18 cellular contexts compared by ENCODE assay signal in genomic region chr2:149473538-149473937, GRCh38.
DNase-seq lines count a peak whose midpoint lies in the region; ATAC-seq and TF ChIP-seq lines count a peak whose summit lies in the region.
"Had no signal": no experiment of that assay in that cellular context is flagged by ENCODE, and none has a peak within 500 bp of the region (broad histone marks: within the 10 kb centered on the region; RNA-seq: fewer than 3 reads in every experiment).

No MANE protein-coding gene starts in this region.

- no peaks in the 10 kb centered on the region for H3K4me1 ChIP-seq in CD8-positive, alpha-beta memory T cell (ENCODE audit: insufficient read depth, low read length)

- peaks cover 0 to 2% of the 10 kb centered on the region in 2 donors for H3K27me3 Mint-ChIP-seq in CD8-positive, alpha-beta memory T cell

- H3K27ac ChIP-seq in CD8-positive, alpha-beta memory T cell (ENCODE audit: low read depth, low read length): no peak overlapping the region
- H3K27ac ChIP-seq: C4-2B had no signal

- CTCF ChIA-PET in CD8-positive, alpha-beta memory T cell (lab: Charles Lee): no interaction called here

- H3K36me3 ChIP-seq in CD8-positive, alpha-beta memory T cell (ENCODE audit: insufficient read depth, low read length): no peaks in the 10 kb centered on the region

- H3K9me3 Mint-ChIP-seq in CD8-positive, alpha-beta memory T cell: no peaks in the 10 kb centered on the region
- H3K9me3 Mint-ChIP-seq: CD4-positive, alpha-beta T cell; HFFc6 had no signal

- ATAC-seq in GM18498 (IDR thresholded peaks at IDR 0.05; ENCODE audit: unreplicated experiment): no peak
- ATAC-seq: HCT116 had no signal

- DNase-seq in NCI-H69 (lab: John Stamatoyannopoulos, UW) (peak; percentile 21), epithelial cell of proximal tubule (ENCODE audit: low read depth) (peak; percentile 26), kidney glomerular epithelial cell (lab: John Stamatoyannopoulos, UW) (peak; percentile 43), NCI-H2227 (lab: John Stamatoyannopoulos, UW; ENCODE audit: unreplicated experiment) (no peak)
- DNase-seq in CD8-positive, alpha-beta memory T cell: no peak
- DNase-seq in activated CD4-positive, alpha-beta T cell treated with anti-CD3 and anti-CD28 coated beads for 4 hours: no peak
- DNase-seq: AML-193; Calu3; CD4-positive, alpha-beta T cell; DMS79 treated with DMSO at 0.1 percent for 48 hours; GF-D8; GOT3; H7; HFFc6; IMR-90 had no signal

- no peak overlapping the region for H3K4me3 ChIP-seq in epithelial cell of proximal tubule (ENCODE audit: low read depth, low read length)
- H3K4me3 ChIP-seq in CD8-positive, alpha-beta memory T cell (ENCODE audit: low read length): no peak overlapping the region

- H3K36me3 Mint-ChIP-seq in CD8-positive, alpha-beta memory T cell: no peaks in the 10 kb centered on the region

- H3K4me3 Mint-ChIP-seq in CD8-positive, alpha-beta memory T cell: no peak overlapping the region
- H3K4me3 Mint-ChIP-seq: CD4-positive, alpha-beta T cell; HFFc6 had no signal

- H3K27ac Mint-ChIP-seq in CD8-positive, alpha-beta memory T cell: no peak overlapping the region
- H3K27ac Mint-ChIP-seq: CD4-positive, alpha-beta T cell; HFFc6 had no signal

- POLR2A ChIA-PET in CD8-positive, alpha-beta memory T cell (lab: Charles Lee): no interaction called here

- H3K9me3 ChIP-seq in CD8-positive, alpha-beta memory T cell (ENCODE audit: low read length): no peaks in the 10 kb centered on the region

- H3K4me1 Mint-ChIP-seq in CD8-positive, alpha-beta memory T cell: no peaks in the 10 kb centered on the region

- TF ChIP-seq CTCF in epithelial cell of proximal tubule (conservative IDR thresholded peaks at IDR 0.05; ENCODE audit: low read depth, low read length): no peak

- H3K27me3 ChIP-seq in CD8-positive, alpha-beta memory T cell (ENCODE audit: insufficient read depth, low read length, poor library complexity, severe bottlenecking): no peaks in the 10 kb centered on the region

Comparison
In these comparisons a context has a peak if more than half of its experiments do, and no peak if none do; other contexts are left out.
1. DNase-seq: peak in NCI-H69 (single experiment), epithelial cell of proximal tubule (single experiment) and kidney glomerular epithelial cell (single experiment); none in CD8-positive, alpha-beta memory T cell (0 of 5), activated CD4-positive, alpha-beta T cell treated with anti-CD3 and anti-CD28 coated beads for 4 hours (0 of 2) and NCI-H2227 (single experiment).